1 cellular context compared by ENCODE assay signal in the genomic region with DNA sequence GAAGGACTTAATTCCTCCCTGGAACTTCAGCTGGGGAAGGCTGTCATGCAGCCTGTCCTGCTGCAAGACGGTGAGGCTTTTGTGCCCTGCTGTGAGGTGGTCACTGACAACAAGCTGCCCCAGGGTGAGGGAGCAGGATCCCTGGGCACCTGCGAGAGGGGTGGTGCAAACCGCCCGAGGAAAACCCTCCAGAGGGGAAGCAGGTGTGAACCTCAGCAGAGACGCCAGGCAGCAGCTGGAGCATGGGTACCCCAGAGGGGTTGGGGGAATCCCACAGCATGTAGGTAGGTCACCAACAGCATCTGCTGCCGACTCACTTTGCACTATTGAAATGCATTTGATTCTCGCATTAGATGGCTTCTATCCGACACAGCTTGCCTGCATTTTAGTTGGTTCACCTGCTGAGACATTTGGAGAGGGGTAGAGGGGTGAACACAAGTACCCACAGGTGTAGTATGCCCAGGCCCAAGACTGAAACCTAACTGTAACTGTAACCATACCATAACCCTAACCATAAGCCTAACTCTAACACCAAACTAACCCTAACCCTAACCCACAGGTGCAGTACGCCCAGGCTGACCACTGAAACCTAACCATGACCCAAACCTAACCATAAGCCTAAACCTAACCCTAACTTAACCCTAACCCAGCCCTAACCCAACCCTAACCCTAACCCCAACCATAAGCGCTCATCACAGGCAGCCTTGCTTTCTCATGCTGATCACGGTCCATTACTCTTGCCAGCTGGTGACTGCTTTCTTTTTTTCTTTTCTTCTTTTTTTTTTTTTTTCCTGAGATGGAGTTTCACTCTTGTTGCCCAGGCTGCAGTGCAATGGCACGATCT.
TF ChIP-seq lines count a peak whose summit lies in the region.

No MANE protein-coding gene starts in this region.

TF ChIP-seq in GM23338, 12 proteins besides CTCF, POLR2A, EP300 and RAD21:
- TF ChIP-seq, protein P1, sequence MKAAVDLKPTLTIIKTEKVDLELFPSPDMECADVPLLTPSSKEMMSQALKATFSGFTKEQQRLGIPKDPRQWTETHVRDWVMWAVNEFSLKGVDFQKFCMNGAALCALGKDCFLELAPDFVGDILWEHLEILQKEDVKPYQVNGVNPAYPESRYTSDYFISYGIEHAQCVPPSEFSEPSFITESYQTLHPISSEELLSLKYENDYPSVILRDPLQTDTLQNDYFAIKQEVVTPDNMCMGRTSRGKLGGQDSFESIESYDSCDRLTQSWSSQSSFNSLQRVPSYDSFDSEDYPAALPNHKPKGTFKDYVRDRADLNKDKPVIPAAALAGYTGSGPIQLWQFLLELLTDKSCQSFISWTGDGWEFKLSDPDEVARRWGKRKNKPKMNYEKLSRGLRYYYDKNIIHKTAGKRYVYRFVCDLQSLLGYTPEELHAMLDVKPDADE (IDR thresholded peaks at IDR 0.05): no peak
- TF ChIP-seq JUNB (IDR thresholded peaks at IDR 0.05; ENCODE audit: unreplicated experiment) (no peak), CREB1 (CRISPR knock-in tag; IDR thresholded peaks at IDR 0.05; ENCODE audit: low read depth) (no peak), EZH2phosphoT487 (IDR thresholded peaks at IDR 0.05; ENCODE audit: unreplicated experiment) (no peak), POLR2AphosphoS5 (IDR thresholded peaks at IDR 0.05; ENCODE audit: low read depth) (no peak), NANOG (IDR thresholded peaks at IDR 0.05; ENCODE audit: borderline replicate concordance) (no peak), ZNF114 (CRISPR knock-in tag; IDR thresholded peaks at IDR 0.05) (no peak), ZNF331 (CRISPR knock-in tag; IDR thresholded peaks at IDR 0.05; ENCODE audit: low read depth) (no peak), EZH2 (IDR thresholded peaks at IDR 0.05; ENCODE audit: low read depth, unreplicated experiment) (no peak)
- TF ChIP-seq, protein P2, sequence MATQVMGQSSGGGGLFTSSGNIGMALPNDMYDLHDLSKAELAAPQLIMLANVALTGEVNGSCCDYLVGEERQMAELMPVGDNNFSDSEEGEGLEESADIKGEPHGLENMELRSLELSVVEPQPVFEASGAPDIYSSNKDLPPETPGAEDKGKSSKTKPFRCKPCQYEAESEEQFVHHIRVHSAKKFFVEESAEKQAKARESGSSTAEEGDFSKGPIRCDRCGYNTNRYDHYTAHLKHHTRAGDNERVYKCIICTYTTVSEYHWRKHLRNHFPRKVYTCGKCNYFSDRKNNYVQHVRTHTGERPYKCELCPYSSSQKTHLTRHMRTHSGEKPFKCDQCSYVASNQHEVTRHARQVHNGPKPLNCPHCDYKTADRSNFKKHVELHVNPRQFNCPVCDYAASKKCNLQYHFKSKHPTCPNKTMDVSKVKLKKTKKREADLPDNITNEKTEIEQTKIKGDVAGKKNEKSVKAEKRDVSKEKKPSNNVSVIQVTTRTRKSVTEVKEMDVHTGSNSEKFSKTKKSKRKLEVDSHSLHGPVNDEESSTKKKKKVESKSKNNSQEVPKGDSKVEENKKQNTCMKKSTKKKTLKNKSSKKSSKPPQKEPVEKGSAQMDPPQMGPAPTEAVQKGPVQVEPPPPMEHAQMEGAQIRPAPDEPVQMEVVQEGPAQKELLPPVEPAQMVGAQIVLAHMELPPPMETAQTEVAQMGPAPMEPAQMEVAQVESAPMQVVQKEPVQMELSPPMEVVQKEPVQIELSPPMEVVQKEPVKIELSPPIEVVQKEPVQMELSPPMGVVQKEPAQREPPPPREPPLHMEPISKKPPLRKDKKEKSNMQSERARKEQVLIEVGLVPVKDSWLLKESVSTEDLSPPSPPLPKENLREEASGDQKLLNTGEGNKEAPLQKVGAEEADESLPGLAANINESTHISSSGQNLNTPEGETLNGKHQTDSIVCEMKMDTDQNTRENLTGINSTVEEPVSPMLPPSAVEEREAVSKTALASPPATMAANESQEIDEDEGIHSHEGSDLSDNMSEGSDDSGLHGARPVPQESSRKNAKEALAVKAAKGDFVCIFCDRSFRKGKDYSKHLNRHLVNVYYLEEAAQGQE (IDR thresholded peaks at IDR 0.05; ENCODE audit: unreplicated experiment): no peak
- TF ChIP-seq, protein P3, sequence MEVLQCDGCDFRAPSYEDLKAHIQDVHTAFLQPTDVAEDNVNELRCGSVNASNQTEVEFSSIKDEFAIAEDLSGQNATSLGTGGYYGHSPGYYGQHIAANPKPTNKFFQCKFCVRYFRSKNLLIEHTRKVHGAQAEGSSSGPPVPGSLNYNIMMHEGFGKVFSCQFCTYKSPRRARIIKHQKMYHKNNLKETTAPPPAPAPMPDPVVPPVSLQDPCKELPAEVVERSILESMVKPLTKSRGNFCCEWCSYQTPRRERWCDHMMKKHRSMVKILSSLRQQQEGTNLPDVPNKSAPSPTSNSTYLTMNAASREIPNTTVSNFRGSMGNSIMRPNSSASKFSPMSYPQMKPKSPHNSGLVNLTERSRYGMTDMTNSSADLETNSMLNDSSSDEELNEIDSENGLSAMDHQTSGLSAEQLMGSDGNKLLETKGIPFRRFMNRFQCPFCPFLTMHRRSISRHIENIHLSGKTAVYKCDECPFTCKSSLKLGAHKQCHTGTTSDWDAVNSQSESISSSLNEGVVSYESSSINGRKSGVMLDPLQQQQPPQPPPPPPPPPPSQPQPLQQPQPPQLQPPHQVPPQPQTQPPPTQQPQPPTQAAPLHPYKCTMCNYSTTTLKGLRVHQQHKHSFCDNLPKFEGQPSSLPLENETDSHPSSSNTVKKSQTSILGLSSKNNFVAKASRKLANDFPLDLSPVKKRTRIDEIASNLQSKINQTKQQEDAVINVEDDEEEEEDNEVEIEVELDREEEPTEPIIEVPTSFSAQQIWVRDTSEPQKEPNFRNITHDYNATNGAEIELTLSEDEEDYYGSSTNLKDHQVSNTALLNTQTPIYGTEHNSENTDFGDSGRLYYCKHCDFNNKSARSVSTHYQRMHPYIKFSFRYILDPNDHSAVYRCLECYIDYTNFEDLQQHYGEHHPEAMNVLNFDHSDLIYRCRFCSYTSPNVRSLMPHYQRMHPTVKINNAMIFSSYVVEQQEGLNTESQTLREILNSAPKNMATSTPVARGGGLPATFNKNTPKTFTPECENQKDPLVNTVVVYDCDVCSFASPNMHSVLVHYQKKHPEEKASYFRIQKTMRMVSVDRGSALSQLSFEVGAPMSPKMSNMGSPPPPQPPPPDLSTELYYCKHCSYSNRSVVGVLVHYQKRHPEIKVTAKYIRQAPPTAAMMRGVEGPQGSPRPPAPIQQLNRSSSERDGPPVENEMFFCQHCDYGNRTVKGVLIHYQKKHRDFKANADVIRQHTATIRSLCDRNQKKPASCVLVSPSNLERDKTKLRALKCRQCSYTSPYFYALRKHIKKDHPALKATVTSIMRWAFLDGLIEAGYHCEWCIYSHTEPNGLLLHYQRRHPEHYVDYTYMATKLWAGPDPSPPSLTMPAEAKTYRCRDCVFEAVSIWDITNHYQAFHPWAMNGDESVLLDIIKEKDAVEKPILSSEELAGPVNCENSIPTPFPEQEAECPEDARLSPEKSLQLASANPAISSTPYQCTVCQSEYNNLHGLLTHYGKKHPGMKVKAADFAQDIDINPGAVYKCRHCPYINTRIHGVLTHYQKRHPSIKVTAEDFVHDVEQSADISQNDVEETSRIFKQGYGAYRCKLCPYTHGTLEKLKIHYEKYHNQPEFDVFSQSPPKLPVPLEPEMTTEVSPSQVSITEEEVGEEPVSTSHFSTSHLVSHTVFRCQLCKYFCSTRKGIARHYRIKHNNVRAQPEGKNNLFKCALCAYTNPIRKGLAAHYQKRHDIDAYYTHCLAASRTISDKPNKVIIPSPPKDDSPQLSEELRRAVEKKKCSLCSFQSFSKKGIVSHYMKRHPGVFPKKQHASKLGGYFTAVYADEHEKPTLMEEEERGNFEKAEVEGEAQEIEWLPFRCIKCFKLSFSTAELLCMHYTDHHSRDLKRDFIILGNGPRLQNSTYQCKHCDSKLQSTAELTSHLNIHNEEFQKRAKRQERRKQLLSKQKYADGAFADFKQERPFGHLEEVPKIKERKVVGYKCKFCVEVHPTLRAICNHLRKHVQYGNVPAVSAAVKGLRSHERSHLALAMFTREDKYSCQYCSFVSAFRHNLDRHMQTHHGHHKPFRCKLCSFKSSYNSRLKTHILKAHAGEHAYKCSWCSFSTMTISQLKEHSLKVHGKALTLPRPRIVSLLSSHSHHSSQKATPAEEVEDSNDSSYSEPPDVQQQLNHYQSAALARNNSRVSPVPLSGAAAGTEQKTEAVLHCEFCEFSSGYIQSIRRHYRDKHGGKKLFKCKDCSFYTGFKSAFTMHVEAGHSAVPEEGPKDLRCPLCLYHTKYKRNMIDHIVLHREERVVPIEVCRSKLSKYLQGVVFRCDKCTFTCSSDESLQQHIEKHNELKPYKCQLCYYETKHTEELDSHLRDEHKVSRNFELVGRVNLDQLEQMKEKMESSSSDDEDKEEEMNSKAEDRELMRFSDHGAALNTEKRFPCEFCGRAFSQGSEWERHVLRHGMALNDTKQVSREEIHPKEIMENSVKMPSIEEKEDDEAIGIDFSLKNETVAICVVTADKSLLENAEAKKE (CRISPR knock-in tag; IDR thresholded peaks at IDR 0.05): no peak
